ENCODE assay signal across 17 cellular contexts in the genomic region with DNA sequence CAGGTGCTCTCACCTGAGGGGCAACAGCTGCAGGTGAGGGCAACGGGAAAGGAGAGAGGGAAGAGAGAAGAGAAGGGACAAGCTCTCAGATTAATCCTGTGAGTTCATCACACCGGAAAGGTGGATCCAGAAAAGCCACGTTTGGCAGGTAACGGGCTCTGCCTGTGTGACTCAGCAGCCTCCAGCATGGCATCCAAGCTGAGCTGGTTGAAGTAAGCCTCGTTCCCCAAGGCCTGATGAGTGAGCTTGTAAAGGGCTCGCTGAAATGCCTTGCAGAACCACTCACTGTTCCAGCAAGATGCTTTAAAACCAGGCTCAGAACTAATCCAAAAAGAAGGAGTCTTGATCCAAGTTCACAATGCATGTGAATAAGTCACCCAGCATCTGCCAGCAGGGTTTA.
"Had no signal": no experiment of that assay in that cellular context is flagged by ENCODE, and none has a peak within 500 bp of the region (broad histone marks: within the 10 kb centered on the region; RNA-seq: fewer than 3 reads in every experiment).

No MANE protein-coding gene starts in this region.

- DNase-seq: caudate nucleus; colonic mucosa; dermis blood vessel endothelial cell; foreskin fibroblast; immature natural killer cell; kidney; nucleus accumbens; ovary; right lobe of liver; stimulated activated CD4-positive, alpha-beta T cell treated with anti-CD3 and anti-CD28 coated beads, Interleukin-4, amount 100 ng/mL, for 4 hours; stimulated activated naive B cell treated with anti-CD40 and anti-IgM and Interleukin-4, amounts not matched to agents 10 μg/mL and 1 μg/mL and 100 μg/mL, for 72 hours; stimulated activated naive CD8-positive, alpha-beta T cell treated with anti-CD3 and anti-CD28 coated beads, Interleukin-15, amount 100 ng/mL, for 72 hours; testis had no signal

- FAIRE-seq: kidney had no signal

- H3K4me1 ChIP-seq: colonic mucosa, right lobe of liver, testis, tibial nerve had no signal

- H3K9me3 ChIP-seq: colonic mucosa, esophagus muscularis mucosa, ovary, right lobe of liver, testis, tibial nerve had no signal

- H3K4me2 ChIP-seq: neural progenitor cell had no signal

- H2AFZ ChIP-seq: neural progenitor cell had no signal

- ATAC-seq: natural killer cell treated with Interleukin-12 subunit alpha and Interleukin-12 subunit beta and Interleukin-15 and Interleukin-18, amount 100 ng/mL, for 72 hours; right lobe of liver; stimulated activated naive B cell treated with anti-CD40 and anti-IgM and Interleukin-4, amounts not matched to agents 10 μg/mL and 1 μg/mL and 100 μg/mL, for 72 hours; stimulated activated naive CD8-positive, alpha-beta T cell treated with anti-CD3 and anti-CD28 coated beads, Interleukin-15, amount 100 ng/mL, for 72 hours had no signal

- H3K36me3 ChIP-seq: colonic mucosa, esophagus muscularis mucosa, neural progenitor cell, ovary, right lobe of liver, tibial nerve had no signal

- H3K4me3 ChIP-seq: colonic mucosa, esophagus muscularis mucosa, neural progenitor cell, ovary, right lobe of liver, testis, tibial nerve had no signal

- H3K9ac ChIP-seq: neural progenitor cell had no signal

- H3K27me3 ChIP-seq: colonic mucosa, esophagus muscularis mucosa, neural progenitor cell, ovary, right lobe of liver, testis, tibial nerve had no signal

- H3K27ac ChIP-seq: colonic mucosa, esophagus muscularis mucosa, neural progenitor cell, ovary, right lobe of liver, testis, tibial nerve had no signal
